Comparison of ENCODE assay signal across 16 cellular contexts in the genomic region with DNA sequence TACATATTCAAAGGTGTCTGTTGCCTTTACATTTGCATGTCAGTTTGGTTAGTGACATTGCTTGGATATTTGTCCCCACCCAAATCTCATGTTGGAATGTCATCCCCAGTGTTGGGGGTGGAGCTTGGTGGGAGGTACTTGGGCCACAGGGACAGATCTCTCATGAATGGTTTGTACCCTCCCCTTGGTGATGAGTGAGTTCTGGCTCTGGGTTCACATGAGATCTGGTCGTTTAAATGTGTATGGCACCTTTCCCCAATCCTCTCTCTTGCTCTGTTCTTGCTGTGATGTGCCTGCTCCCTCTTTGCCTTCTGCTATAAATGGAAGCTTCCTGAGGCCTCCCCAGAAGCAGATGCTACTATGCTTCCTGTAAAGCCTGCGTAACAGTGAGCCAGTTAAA.
DNase-seq lines count a peak whose midpoint lies in the region; TF ChIP-seq lines count a peak whose summit lies in the region.
"Had no signal": no experiment of that assay in that cellular context is flagged by ENCODE, and none has a peak within 500 bp of the region (broad histone marks: within the 10 kb centered on the region; RNA-seq: fewer than 3 reads in every experiment).

No MANE protein-coding gene starts in this region.

- H3K27ac ChIP-seq in coronary artery, result no peak overlapping the region
- H3K27ac ChIP-seq: BLaER1, HL-60 had no signal

- no peak for TF ChIP-seq CTCF in coronary artery (IDR thresholded peaks at IDR 0.05)

- DNase-seq in activated effector memory CD4-positive, alpha-beta T cell treated with anti-CD3 and anti-CD28 coated beads, Interleukin-2, amount 50 U/mL, for 16 hours, result peak; percentile 22
- no peak for DNase-seq in activated effector memory CD4-positive, alpha-beta T cell treated with Interleukin-2 at 50 U/mL for 16 hours
- DNase-seq in coronary artery (ENCODE audit: low spot score) (peak; percentile 16), NCI-H1417 (lab: John Stamatoyannopoulos, UW) (no peak), NCI-H1417 treated with DMSO at 0.1 percent for 48 hours (lab: John Stamatoyannopoulos, UW) (no peak)
- peak; percentile 12 for DNase-seq in stimulated activated CD8-positive, alpha-beta memory T cell treated with anti-CD3 and anti-CD28 coated beads, Interleukin-4, amount 100 ng/mL, for 48 hours
- DNase-seq in stimulated activated CD4-positive, alpha-beta T cell treated with anti-CD3 and anti-CD28 coated beads, Interleukin-4, amount 100 ng/mL, for 24 hours, result no peak
- DNase-seq: 8988T; CD4-positive, alpha-beta memory T cell; DMS153; DMS79; GDM1; HFFc6 had no signal

- H3K4me3 ChIP-seq in coronary artery, result no peak overlapping the region
- H3K4me3 ChIP-seq: BLaER1, GM23338 had no signal

Comparison
In these comparisons a context has a peak if more than half of its experiments do, and no peak if none do; other contexts are left out.
1. DNase-seq: peak in activated effector memory CD4-positive, alpha-beta T cell treated with anti-CD3 and anti-CD28 coated beads, Interleukin-2, amount 50 U/mL, for 16 hours (single experiment), coronary artery (single experiment) and stimulated activated CD8-positive, alpha-beta memory T cell treated with anti-CD3 and anti-CD28 coated beads, Interleukin-4, amount 100 ng/mL, for 48 hours (single experiment); none in activated effector memory CD4-positive, alpha-beta T cell treated with Interleukin-2 at 50 U/mL for 16 hours (single experiment), stimulated activated CD4-positive, alpha-beta T cell treated with anti-CD3 and anti-CD28 coated beads, Interleukin-4, amount 100 ng/mL, for 24 hours (single experiment), NCI-H1417 (0 of 3) and NCI-H1417 treated with DMSO at 0.1 percent for 48 hours (single experiment).